1 cellular context compared by ENCODE assay signal in genomic region chr17:7484067-7484963, GRCh38.
TF ChIP-seq lines count a peak whose summit lies in the region.

Gene POLR2A, plus strand, starts transcription at chr17:7484366.

TF ChIP-seq in K562, 482 proteins besides CTCF, POLR2A, EP300 and RAD21 (continued from another document and continues in another):
- TF ChIP-seq, protein P1, sequence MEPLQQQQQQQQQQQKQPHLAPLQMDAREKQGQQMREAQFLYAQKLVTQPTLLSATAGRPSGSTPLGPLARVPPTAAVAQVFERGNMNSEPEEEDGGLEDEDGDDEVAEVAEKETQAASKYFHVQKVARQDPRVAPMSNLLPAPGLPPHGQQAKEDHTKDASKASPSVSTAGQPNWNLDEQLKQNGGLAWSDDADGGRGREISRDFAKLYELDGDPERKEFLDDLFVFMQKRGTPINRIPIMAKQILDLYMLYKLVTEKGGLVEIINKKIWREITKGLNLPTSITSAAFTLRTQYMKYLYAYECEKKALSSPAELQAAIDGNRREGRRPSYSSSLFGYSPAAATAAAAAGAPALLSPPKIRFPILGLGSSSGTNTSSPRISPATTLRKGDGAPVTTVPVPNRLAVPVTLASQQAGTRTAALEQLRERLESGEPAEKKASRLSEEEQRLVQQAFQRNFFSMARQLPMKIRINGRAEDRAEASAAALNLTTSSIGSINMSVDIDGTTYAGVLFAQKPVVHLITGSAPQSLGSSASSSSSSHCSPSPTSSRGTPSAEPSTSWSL (CRISPR knock-in tag; IDR thresholded peaks at IDR 0.05; ENCODE audit: borderline replicate concordance): no peak
- peak; percentile 61 for TF ChIP-seq NEUROD1 (IDR thresholded peaks at IDR 0.05; ENCODE audit: borderline replicate concordance, low read depth, low read length, partially characterized antibody)
- no peak for TF ChIP-seq COPS2 (conservative IDR thresholded peaks at IDR 0.05)
- TF ChIP-seq, protein P2, sequence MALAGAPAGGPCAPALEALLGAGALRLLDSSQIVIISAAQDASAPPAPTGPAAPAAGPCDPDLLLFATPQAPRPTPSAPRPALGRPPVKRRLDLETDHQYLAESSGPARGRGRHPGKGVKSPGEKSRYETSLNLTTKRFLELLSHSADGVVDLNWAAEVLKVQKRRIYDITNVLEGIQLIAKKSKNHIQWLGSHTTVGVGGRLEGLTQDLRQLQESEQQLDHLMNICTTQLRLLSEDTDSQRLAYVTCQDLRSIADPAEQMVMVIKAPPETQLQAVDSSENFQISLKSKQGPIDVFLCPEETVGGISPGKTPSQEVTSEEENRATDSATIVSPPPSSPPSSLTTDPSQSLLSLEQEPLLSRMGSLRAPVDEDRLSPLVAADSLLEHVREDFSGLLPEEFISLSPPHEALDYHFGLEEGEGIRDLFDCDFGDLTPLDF (CRISPR knock-in tag; IDR thresholded peaks at IDR 0.05): peak; percentile 90
- TF ChIP-seq STAT5B (CRISPR knock-in tag; IDR thresholded peaks at IDR 0.05): no peak
- no peak for TF ChIP-seq ZNF121 (CRISPR knock-in tag; conservative IDR thresholded peaks at IDR 0.05)
- no peak for TF ChIP-seq ZNF324 (CRISPR knock-in tag; IDR thresholded peaks at IDR 0.05)
- TF ChIP-seq PHF8 (IDR thresholded peaks at IDR 0.05; ENCODE audit: borderline replicate concordance, low read length): peak; percentile 65
- no peak for TF ChIP-seq ZNF311 (CRISPR knock-in tag; IDR thresholded peaks at IDR 0.05)
- TF ChIP-seq MEF2A (IDR thresholded peaks at IDR 0.05; ENCODE audit: control insufficient read depth, low read depth, low read length): no peak
- peak; percentile 50 to 83 (median 78) for TF ChIP-seq YY1 (IDR thresholded peaks at IDR 0.05; ENCODE audit: borderline replicate concordance in 1 of 3, control insufficient read depth in 1 of 3, extremely low read depth in 1 of 3, insufficient read depth in 3 of 3, insufficient read length in 1 of 3, insufficient replicate concordance in 2 of 3, low read depth in 1 of 3, low read length in 2 of 3)
- TF ChIP-seq FOXK2 (conservative IDR thresholded peaks at IDR 0.05 in 1 of 2, IDR thresholded peaks at IDR 0.05 in 1 of 2; ENCODE audit: low read depth in 2 of 2): peak in 1 of 2 experiments; percentile 99; a peak in 2 of 4 replicates
- TF ChIP-seq, protein P3, sequence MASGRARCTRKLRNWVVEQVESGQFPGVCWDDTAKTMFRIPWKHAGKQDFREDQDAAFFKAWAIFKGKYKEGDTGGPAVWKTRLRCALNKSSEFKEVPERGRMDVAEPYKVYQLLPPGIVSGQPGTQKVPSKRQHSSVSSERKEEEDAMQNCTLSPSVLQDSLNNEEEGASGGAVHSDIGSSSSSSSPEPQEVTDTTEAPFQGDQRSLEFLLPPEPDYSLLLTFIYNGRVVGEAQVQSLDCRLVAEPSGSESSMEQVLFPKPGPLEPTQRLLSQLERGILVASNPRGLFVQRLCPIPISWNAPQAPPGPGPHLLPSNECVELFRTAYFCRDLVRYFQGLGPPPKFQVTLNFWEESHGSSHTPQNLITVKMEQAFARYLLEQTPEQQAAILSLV (tag; IDR thresholded peaks at IDR 0.05): no peak
- TF ChIP-seq BMI1 (IDR thresholded peaks at IDR 0.05; ENCODE audit: low read length): no peak
- peak; percentile 90 for TF ChIP-seq NR1H2 (CRISPR knock-in tag; IDR thresholded peaks at IDR 0.05)
- TF ChIP-seq, protein P4, sequence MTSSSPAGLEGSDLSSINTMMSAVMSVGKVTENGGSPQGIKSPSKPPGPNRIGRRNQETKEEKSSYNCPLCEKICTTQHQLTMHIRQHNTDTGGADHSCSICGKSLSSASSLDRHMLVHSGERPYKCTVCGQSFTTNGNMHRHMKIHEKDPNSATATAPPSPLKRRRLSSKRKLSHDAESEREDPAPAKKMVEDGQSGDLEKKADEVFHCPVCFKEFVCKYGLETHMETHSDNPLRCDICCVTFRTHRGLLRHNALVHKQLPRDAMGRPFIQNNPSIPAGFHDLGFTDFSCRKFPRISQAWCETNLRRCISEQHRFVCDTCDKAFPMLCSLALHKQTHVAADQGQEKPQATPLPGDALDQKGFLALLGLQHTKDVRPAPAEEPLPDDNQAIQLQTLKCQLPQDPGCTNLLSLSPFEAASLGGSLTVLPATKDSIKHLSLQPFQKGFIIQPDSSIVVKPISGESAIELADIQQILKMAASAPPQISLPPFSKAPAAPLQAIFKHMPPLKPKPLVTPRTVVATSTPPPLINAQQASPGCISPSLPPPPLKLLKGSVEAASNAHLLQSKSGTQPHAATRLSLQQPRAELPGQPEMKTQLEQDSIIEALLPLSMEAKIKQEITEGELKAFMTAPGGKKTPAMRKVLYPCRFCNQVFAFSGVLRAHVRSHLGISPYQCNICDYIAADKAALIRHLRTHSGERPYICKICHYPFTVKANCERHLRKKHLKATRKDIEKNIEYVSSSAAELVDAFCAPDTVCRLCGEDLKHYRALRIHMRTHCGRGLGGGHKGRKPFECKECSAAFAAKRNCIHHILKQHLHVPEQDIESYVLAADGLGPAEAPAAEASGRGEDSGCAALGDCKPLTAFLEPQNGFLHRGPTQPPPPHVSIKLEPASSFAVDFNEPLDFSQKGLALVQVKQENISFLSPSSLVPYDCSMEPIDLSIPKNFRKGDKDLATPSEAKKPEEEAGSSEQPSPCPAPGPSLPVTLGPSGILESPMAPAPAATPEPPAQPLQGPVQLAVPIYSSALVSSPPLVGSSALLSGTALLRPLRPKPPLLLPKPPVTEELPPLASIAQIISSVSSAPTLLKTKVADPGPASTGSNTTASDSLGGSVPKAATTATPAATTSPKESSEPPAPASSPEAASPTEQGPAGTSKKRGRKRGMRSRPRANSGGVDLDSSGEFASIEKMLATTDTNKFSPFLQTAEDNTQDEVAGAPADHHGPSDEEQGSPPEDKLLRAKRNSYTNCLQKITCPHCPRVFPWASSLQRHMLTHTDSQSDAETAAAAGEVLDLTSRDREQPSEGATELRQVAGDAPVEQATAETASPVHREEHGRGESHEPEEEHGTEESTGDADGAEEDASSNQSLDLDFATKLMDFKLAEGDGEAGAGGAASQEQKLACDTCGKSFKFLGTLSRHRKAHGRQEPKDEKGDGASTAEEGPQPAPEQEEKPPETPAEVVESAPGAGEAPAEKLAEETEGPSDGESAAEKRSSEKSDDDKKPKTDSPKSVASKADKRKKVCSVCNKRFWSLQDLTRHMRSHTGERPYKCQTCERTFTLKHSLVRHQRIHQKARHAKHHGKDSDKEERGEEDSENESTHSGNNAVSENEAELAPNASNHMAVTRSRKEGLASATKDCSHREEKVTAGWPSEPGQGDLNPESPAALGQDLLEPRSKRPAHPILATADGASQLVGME (CRISPR knock-in tag; IDR thresholded peaks at IDR 0.05): no peak
- TF ChIP-seq ELK3 (CRISPR knock-in tag; IDR thresholded peaks at IDR 0.05): no peak
- no peak for TF ChIP-seq KAT8 (IDR thresholded peaks at IDR 0.05; ENCODE audit: low read depth)
- peak in 1 of 2 experiments; percentile 90; a peak in 2 of 4 replicates for TF ChIP-seq BCLAF1 (IDR thresholded peaks at IDR 0.05; ENCODE audit: borderline replicate concordance in 1 of 2, control insufficient read depth in 1 of 2, low read depth in 2 of 2, low read length in 1 of 2)
- no peak for TF ChIP-seq NFIX (CRISPR knock-in tag; IDR thresholded peaks at IDR 0.05; ENCODE audit: low read depth)
- TF ChIP-seq MCM5 (IDR thresholded peaks at IDR 0.05; ENCODE audit: low read depth): no peak
- no peak for TF ChIP-seq SNIP1 (IDR thresholded peaks at IDR 0.05; ENCODE audit: low read depth)
- TF ChIP-seq BRF1 (IDR thresholded peaks at IDR 0.05; ENCODE audit: borderline replicate concordance, extremely low read depth, insufficient read length): no peak
- peak; percentile 83 for TF ChIP-seq CXXC5 (CRISPR knock-in tag; IDR thresholded peaks at IDR 0.05)
- TF ChIP-seq, protein P5, sequence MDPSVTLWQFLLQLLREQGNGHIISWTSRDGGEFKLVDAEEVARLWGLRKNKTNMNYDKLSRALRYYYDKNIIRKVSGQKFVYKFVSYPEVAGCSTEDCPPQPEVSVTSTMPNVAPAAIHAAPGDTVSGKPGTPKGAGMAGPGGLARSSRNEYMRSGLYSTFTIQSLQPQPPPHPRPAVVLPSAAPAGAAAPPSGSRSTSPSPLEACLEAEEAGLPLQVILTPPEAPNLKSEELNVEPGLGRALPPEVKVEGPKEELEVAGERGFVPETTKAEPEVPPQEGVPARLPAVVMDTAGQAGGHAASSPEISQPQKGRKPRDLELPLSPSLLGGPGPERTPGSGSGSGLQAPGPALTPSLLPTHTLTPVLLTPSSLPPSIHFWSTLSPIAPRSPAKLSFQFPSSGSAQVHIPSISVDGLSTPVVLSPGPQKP (CRISPR knock-in tag; IDR thresholded peaks at IDR 0.05): no peak
- TF ChIP-seq RBM39 (optimal IDR thresholded peaks at IDR 0.05; ENCODE audit: low read depth, low read length): peak; percentile 92
- TF ChIP-seq ZFP1 (CRISPR knock-in tag; IDR thresholded peaks at IDR 0.05): peak; percentile 27; the same call in 1 of the 2 replicates
- TF ChIP-seq ZBTB49 (CRISPR knock-in tag; IDR thresholded peaks at IDR 0.05; ENCODE audit: borderline replicate concordance): no peak
- TF ChIP-seq ZBTB8A (IDR thresholded peaks at IDR 0.05; ENCODE audit: partially characterized antibody): no peak
- TF ChIP-seq RB1 (IDR thresholded peaks at IDR 0.05; ENCODE audit: low read depth): peak; percentile 59
- TF ChIP-seq, protein P6, sequence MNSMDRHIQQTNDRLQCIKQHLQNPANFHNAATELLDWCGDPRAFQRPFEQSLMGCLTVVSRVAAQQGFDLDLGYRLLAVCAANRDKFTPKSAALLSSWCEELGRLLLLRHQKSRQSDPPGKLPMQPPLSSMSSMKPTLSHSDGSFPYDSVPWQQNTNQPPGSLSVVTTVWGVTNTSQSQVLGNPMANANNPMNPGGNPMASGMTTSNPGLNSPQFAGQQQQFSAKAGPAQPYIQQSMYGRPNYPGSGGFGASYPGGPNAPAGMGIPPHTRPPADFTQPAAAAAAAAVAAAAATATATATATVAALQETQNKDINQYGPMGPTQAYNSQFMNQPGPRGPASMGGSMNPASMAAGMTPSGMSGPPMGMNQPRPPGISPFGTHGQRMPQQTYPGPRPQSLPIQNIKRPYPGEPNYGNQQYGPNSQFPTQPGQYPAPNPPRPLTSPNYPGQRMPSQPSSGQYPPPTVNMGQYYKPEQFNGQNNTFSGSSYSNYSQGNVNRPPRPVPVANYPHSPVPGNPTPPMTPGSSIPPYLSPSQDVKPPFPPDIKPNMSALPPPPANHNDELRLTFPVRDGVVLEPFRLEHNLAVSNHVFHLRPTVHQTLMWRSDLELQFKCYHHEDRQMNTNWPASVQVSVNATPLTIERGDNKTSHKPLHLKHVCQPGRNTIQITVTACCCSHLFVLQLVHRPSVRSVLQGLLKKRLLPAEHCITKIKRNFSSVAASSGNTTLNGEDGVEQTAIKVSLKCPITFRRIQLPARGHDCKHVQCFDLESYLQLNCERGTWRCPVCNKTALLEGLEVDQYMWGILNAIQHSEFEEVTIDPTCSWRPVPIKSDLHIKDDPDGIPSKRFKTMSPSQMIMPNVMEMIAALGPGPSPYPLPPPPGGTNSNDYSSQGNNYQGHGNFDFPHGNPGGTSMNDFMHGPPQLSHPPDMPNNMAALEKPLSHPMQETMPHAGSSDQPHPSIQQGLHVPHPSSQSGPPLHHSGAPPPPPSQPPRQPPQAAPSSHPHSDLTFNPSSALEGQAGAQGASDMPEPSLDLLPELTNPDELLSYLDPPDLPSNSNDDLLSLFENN (IDR thresholded peaks at IDR 0.05; ENCODE audit: low read depth in 2 of 2, low read length in 2 of 2): peak in 1 of 2 experiments; percentile 88; a peak in 2 of 4 replicates
- TF ChIP-seq FOXA3 (CRISPR knock-in tag; conservative IDR thresholded peaks at IDR 0.05 in 1 of 2, IDR thresholded peaks at IDR 0.05 in 1 of 2): no peak; a peak in 1 of 4 replicates
- TF ChIP-seq, protein P7, sequence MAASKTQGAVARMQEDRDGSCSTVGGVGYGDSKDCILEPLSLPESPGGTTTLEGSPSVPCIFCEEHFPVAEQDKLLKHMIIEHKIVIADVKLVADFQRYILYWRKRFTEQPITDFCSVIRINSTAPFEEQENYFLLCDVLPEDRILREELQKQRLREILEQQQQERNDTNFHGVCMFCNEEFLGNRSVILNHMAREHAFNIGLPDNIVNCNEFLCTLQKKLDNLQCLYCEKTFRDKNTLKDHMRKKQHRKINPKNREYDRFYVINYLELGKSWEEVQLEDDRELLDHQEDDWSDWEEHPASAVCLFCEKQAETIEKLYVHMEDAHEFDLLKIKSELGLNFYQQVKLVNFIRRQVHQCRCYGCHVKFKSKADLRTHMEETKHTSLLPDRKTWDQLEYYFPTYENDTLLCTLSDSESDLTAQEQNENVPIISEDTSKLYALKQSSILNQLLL (CRISPR knock-in tag; IDR thresholded peaks at IDR 0.05; ENCODE audit: borderline replicate concordance): no peak
